32 cellular contexts compared by ENCODE assay signal in the genomic region with DNA sequence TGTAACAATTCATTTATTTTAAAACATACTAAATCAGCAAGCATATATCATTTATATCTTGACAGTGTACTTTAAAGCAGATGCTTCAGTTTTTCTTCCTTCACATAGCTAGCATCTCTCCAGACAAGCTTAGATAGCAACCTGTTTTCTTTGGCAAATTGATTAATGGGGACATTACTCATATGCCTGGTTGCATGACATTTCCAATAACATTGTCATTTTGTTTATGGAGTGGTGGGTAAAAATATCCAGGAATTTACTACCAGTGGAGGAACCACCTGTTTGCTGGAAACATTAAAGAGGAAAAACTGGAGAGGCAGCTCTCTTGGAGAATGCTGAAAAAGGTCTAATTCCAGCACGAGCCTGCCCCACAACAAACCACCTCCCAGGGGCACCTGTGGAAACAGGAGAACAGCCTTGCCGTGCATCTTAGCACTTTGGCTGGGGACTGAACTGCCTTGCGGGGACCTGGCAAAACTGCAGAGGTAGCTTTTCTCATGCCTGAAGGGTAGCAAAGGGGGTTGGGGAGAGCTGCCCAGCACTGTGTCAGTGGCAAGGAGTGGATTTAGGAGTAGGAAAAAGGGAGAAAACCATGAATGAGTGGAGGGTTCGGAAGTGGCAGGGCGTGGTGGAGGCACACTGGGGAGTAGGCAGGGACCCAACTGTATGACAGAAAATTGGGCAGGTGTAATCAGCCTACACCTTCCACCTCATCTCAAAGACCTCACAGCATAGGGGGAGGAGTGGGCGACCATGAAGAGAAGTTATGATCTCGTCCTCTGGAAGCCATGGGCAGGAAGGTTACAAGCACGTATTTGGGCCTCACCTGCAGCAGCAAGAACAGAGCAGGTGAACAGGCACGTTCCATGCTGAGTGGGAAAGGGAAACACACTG. TPM values are rescaled to one million over a fixed set of nuclear protein-coding genes. Genes with fewer than 3 reads are reported as not detected.
A peak's percentile ranks its signal among the peaks of the same experiment; 100 is the strongest.
DNase-seq lines count a peak whose midpoint lies in the region; ATAC-seq and TF ChIP-seq lines count a peak whose summit lies in the region.
"Had no signal": no experiment of that assay in that cellular context is flagged by ENCODE, and none has a peak within 500 bp of the region (broad histone marks: within the 10 kb centered on the region; RNA-seq: fewer than 3 reads in every experiment).

No MANE protein-coding gene starts in this region.

- H3K27ac ChIP-seq in PC-9 = peak overlapping the region; percentile 46
- H3K27ac ChIP-seq in neuronal stem cell (replicated peaks; ENCODE audit: low read length) = no peak overlapping the region
- H3K27ac ChIP-seq in transverse colon = no peak overlapping the region
- H3K27ac ChIP-seq: foreskin keratinocyte, ovary, WERI-Rb-1 had no signal

- H3K4me1 Mint-ChIP-seq in dendritic cell treated with granulocyte-macrophage colony-stimulating factor and Interleukin-4, amounts not matched to agents 40 ng/mL and 50 ng/mL, for 4 days (ENCODE audit: low read depth) = peaks cover 24% of the 10 kb centered on the region
- H3K4me1 Mint-ChIP-seq: activated CD4-positive, alpha-beta T cell treated with anti-CD3 and anti-CD28 coated beads, Interleukin-2, amount 10 ng/mL, durations not matched to agents 7 days and 5 days; activated naive CD8-positive, alpha-beta T cell treated with anti-CD3 and anti-CD28 coated beads for 36 hours; endodermal cell; IgD-negative memory B cell had no signal

- no CpG with 5 or more reads among the region's 9 CpGs for WGBS in neuronal stem cell (ENCODE audit: extremely low coverage in 2 of 2, insufficient read length in 2 of 2, insufficient replicate concordance in 1 of 2), 2 donors
- 71 to 72% methylated on average over 2 to 9 of the region's 9 CpGs for WGBS in transverse colon (ENCODE audit: low coverage in 1 of 2), 2 donors

- no peak overlapping the region for H4K8ac ChIP-seq in neuronal stem cell (ENCODE audit: low read depth, low read length)

- H3F3A ChIP-seq in PC-9 (ENCODE audit: insufficient read depth, low read depth) = peaks cover 20% of the 10 kb centered on the region

- H3K27me3 ChIP-seq in PC-9 (ENCODE audit: insufficient read depth, low read depth) = no peaks in the 10 kb centered on the region
- H3K27me3 ChIP-seq in neuronal stem cell (ENCODE audit: control insufficient read depth in 3 of 3, insufficient read depth in 3 of 3, low read depth in 1 of 3, low read length in 3 of 3) = peaks cover 0 to 3% (median 0%) of the 10 kb centered on the region in 3 experiments
- no peaks in the 10 kb centered on the region for H3K27me3 ChIP-seq in transverse colon
- H3K27me3 ChIP-seq: foreskin keratinocyte, ovary had no signal

- H3K18ac ChIP-seq in neuronal stem cell (ENCODE audit: low read length) = no peak overlapping the region

- no peaks in the 10 kb centered on the region for H3K79me1 ChIP-seq in neuronal stem cell (ENCODE audit: low read depth, low read length)

- H3K9ac ChIP-seq in neuronal stem cell (ENCODE audit: low read depth, low read length, poor library complexity) = no peak overlapping the region

- no peak overlapping the region for H2BK5ac ChIP-seq in neuronal stem cell (ENCODE audit: low read length)

- H3K4me3 ChIP-seq in PC-9 (no peak overlapping the region), neuronal stem cell (ENCODE audit: low read length in 2 of 2) (peak overlapping the region in 1 of 2 donors; percentile 22), transverse colon (no peak overlapping the region)
- H3K4me3 ChIP-seq: GM12878, heart right ventricle, ovary, skin epidermis had no signal

- H3K36me3 Mint-ChIP-seq in dendritic cell treated with granulocyte-macrophage colony-stimulating factor and Interleukin-4, amounts not matched to agents 40 ng/mL and 50 ng/mL, for 4 days (ENCODE audit: low read depth) = no peaks in the 10 kb centered on the region
- H3K36me3 Mint-ChIP-seq: activated naive CD8-positive, alpha-beta T cell treated with anti-CD3 and anti-CD28 coated beads for 36 hours; CD8-positive, alpha-beta T cell; IgD-negative memory B cell had no signal

- H3K9me2 ChIP-seq in PC-9 (ENCODE audit: insufficient read depth) = no peaks in the 10 kb centered on the region

- CTCF ChIA-PET in PC-9 (lab: Charles Lee) = no interaction called here

- no peak overlapping the region for H2AK5ac ChIP-seq in neuronal stem cell (ENCODE audit: low read depth, low read length)

- H3K9me3 ChIP-seq in PC-9 (ENCODE audit: insufficient read depth, low read depth) (no peaks in the 10 kb centered on the region), neuronal stem cell (replicated peaks in 1 of 2; ENCODE audit: control insufficient read depth in 2 of 2, insufficient read depth in 1 of 2, low read depth in 1 of 2, low read length in 2 of 2) (no peaks in the 10 kb centered on the region), transverse colon (no peaks in the 10 kb centered on the region)
- H3K9me3 ChIP-seq: ovary had no signal

- no peak for TF ChIP-seq POLR2A in transverse colon (IDR thresholded peaks at IDR 0.05)

- H2BK120ac ChIP-seq in neuronal stem cell (ENCODE audit: low read depth, low read length) = no peak overlapping the region

- peaks cover 22% of the 10 kb centered on the region for H3K4me1 ChIP-seq in PC-9 (replicated peaks; ENCODE audit: insufficient read depth)
- H3K4me1 ChIP-seq in neuronal stem cell (ENCODE audit: control insufficient read depth in 2 of 2, insufficient read depth in 1 of 2, low read depth in 1 of 2, low read length in 2 of 2) = peaks cover 0 to 1% of the 10 kb centered on the region in 2 donors
- peaks cover 0 to 4% (median 1%) of the 10 kb centered on the region in 4 donors for H3K4me1 ChIP-seq in transverse colon

- H2BK12ac ChIP-seq in neuronal stem cell (ENCODE audit: low read length) = no peak overlapping the region

- no TSS peak for BruUV-seq in PC-9 (replicated peaks; lab: Mats Ljungman, UMichigan)

- intact Hi-C loops in PC-9 (cut with micrococcal nuclease; ENCODE audit: unreplicated experiment) = no loop called here
- intact Hi-C loops in dendritic cell treated with granulocyte-macrophage colony-stimulating factor and Interleukin-4, amounts not matched to agents 40 ng/mL and 50 ng/mL, for 4 days (cut with micrococcal nuclease) = loop anchor here (2.0 kb wide), 1 partner anchor 17 kb away; no protein-coding TSS in a partner anchor
- intact Hi-C loops in transverse colon (cut with DNase I; ENCODE audit: low total_unique reads) = no loop called here

- TF ChIP-seq EP300 in transverse colon (IDR thresholded peaks at IDR 0.05; ENCODE audit: low read depth) = no peak

- no peak overlapping the region for H4K91ac ChIP-seq in neuronal stem cell (ENCODE audit: low read depth, low read length, poor library complexity)

- ATAC-seq in GM19328 (IDR thresholded peaks at IDR 0.05; ENCODE audit: unreplicated experiment) = no peak
- ATAC-seq: CD8-positive, alpha-beta T cell; esophagus mucosa; foreskin keratinocyte; GM12878; HCT116 had no signal

- H3K4ac ChIP-seq in neuronal stem cell (ENCODE audit: low read length) = no peak overlapping the region

- POLR2A ChIA-PET in PC-9 (lab: Charles Lee; ENCODE audit: unreplicated experiment) = interaction anchor here (0.6 kb wide), 1 partner anchor 234 kb away, joined by 3 read pairs; no protein-coding TSS in a partner anchor

- no peak overlapping the region for H2BK15ac ChIP-seq in neuronal stem cell (ENCODE audit: low read length)

- peaks cover 6% of the 10 kb centered on the region for H3K27me3 Mint-ChIP-seq in dendritic cell treated with granulocyte-macrophage colony-stimulating factor and Interleukin-4, amounts not matched to agents 40 ng/mL and 50 ng/mL, for 4 days
- H3K27me3 Mint-ChIP-seq: activated CD4-positive, alpha-beta T cell treated with anti-CD3 and anti-CD28 coated beads, Interleukin-2, amount 10 ng/mL, durations not matched to agents 7 days and 5 days; activated naive CD8-positive, alpha-beta T cell treated with anti-CD3 and anti-CD28 coated beads for 36 hours; IgD-negative memory B cell had no signal

- no peaks in the 10 kb centered on the region for H3K36me3 ChIP-seq in PC-9 (ENCODE audit: low read depth)
- H3K36me3 ChIP-seq in neuronal stem cell (replicated peaks in 1 of 2; ENCODE audit: control insufficient read depth in 2 of 2, insufficient read depth in 2 of 2, low read length in 2 of 2) = no peaks in the 10 kb centered on the region
- H3K36me3 ChIP-seq in transverse colon = no peaks in the 10 kb centered on the region
- H3K36me3 ChIP-seq: heart right ventricle, ovary, WERI-Rb-1 had no signal

- H4K20me1 ChIP-seq in PC-9 (ENCODE audit: insufficient read depth) = no peaks in the 10 kb centered on the region

- H3K14ac ChIP-seq in neuronal stem cell (ENCODE audit: low read length) = no peak overlapping the region

- H3K4me2 ChIP-seq in PC-9 = peak overlapping the region; percentile 42
- no peak overlapping the region for H3K4me2 ChIP-seq in neuronal stem cell (ENCODE audit: insufficient read depth, low read length, poor library complexity, severe bottlenecking)

- H3K9me3 Mint-ChIP-seq in dendritic cell treated with granulocyte-macrophage colony-stimulating factor and Interleukin-4, amounts not matched to agents 40 ng/mL and 50 ng/mL, for 4 days = no peaks in the 10 kb centered on the region
- H3K9me3 Mint-ChIP-seq: activated CD4-positive, alpha-beta T cell treated with anti-CD3 and anti-CD28 coated beads, Interleukin-2, amount 10 ng/mL, durations not matched to agents 7 days and 5 days; activated naive CD8-positive, alpha-beta T cell treated with anti-CD3 and anti-CD28 coated beads for 36 hours; CD8-positive, alpha-beta T cell; endodermal cell; IgD-negative memory B cell; nephron progenitor cell had no signal

- no peak overlapping the region for H3K4me3 Mint-ChIP-seq in dendritic cell treated with granulocyte-macrophage colony-stimulating factor and Interleukin-4, amounts not matched to agents 40 ng/mL and 50 ng/mL, for 4 days
- H3K4me3 Mint-ChIP-seq: activated CD4-positive, alpha-beta T cell treated with anti-CD3 and anti-CD28 coated beads, Interleukin-2, amount 10 ng/mL, durations not matched to agents 7 days and 5 days; activated naive CD8-positive, alpha-beta T cell treated with anti-CD3 and anti-CD28 coated beads for 36 hours; CD8-positive, alpha-beta T cell; endodermal cell; nephron progenitor cell had no signal

- no peaks in the 10 kb centered on the region for H3K79me2 ChIP-seq in PC-9 (ENCODE audit: low read depth)

- no peak for TF ChIP-seq CTCF in PC-9 (conservative IDR thresholded peaks at IDR 0.05)
- no peak for TF ChIP-seq CTCF in transverse colon (IDR thresholded peaks at IDR 0.05)

- peak overlapping the region; percentile 48 for H3K27ac Mint-ChIP-seq in dendritic cell treated with granulocyte-macrophage colony-stimulating factor and Interleukin-4, amounts not matched to agents 40 ng/mL and 50 ng/mL, for 4 days
- H3K27ac Mint-ChIP-seq: activated CD4-positive, alpha-beta T cell treated with anti-CD3 and anti-CD28 coated beads, Interleukin-2, amount 10 ng/mL, durations not matched to agents 7 days and 5 days; activated naive CD8-positive, alpha-beta T cell treated with anti-CD3 and anti-CD28 coated beads for 36 hours; CD8-positive, alpha-beta T cell; endodermal cell; nephron progenitor cell had no signal

- DNase-seq in EH (ENCODE audit: low read depth) (peak; percentile 11), PC-9 (peak; percentile 33 to 80), neuronal stem cell (ENCODE audit: low spot score) (no peak), NCI-H128 (lab: John Stamatoyannopoulos, UW; ENCODE audit: unreplicated experiment) (no peak), transverse colon (no peak)
- DNase-seq in activated CD4-positive, alpha-beta T cell treated with anti-CD3 and anti-CD28 coated beads, Interleukin-2, amount 50 U/mL, for 4 hours = no peak
- DNase-seq: activated CD4-positive, alpha-beta T cell treated with anti-CD3 and anti-CD28 coated beads, Interleukin-2, amount 10 ng/mL, durations not matched to agents 7 days and 5 days; activated effector memory CD4-positive, alpha-beta T cell treated with anti-CD3 and anti-CD28 coated beads, Interleukin-2, amount 50 U/mL, for 16 hours; activated naive CD8-positive, alpha-beta T cell treated with anti-CD3 and anti-CD28 coated beads for 36 hours; activated T-cell treated with anti-CD3 and anti-CD28 coated beads, Interleukin-2, amount 50 U/mL, for 1 hour; CD8-positive, alpha-beta T cell; cortex of kidney; foreskin keratinocyte; left colon; mammary epithelial cell; NCI-H146; NCI-H446; NCI-H774; nephron progenitor cell; stimulated activated naive CD4-positive, alpha-beta T cell; T-helper 9 cell; WERI-Rb-1 had no signal

- H3K23ac ChIP-seq in neuronal stem cell (ENCODE audit: low read depth, low read length, poor library complexity) = no peak overlapping the region

- in situ Hi-C loops in transverse colon (cut with MboI; ENCODE audit: low pct_ligation_motif_present in 1 of 4, low pct_unique_long_range_greater_than_20kb in 1 of 4, low sequenced_read_pairs in 3 of 4) = no loop called here

- 0 out of 2 replicates have a peak overlapping the region, but pooled peaks have one; percentile 55 for H2AFZ ChIP-seq in PC-9
- peak overlapping the region; percentile 78 for H2AFZ ChIP-seq in neuronal stem cell (ENCODE audit: low read length)

RNA-seq across cellular contexts. Expression of a gene that starts 11.7 kb away (rescaled TPM):
- total RNA-seq in PC-9 (2021) (26.6 and 30.3 TPM in 2 replicates), transverse colon (10 to 100 TPM; 11.2 to 42.7 (median 26.4) TPM)
- 19.1 TPM for polyA plus RNA-seq in neuronal stem cell (2013, experiment 1 of 2)
- 18.8 TPM for polyA plus RNA-seq in neuronal stem cell (2013, experiment 2 of 2)

RNA-seq across cellular contexts. Expression of a gene that starts 37.3 kb away (rescaled TPM):
- 23.6 and 24.8 TPM in 2 replicates for total RNA-seq in PC-9 (2021)
- 16.5 TPM for polyA plus RNA-seq in neuronal stem cell (2013, experiment 1 of 2)
- 16.2 TPM for polyA plus RNA-seq in neuronal stem cell (2013, experiment 2 of 2)
- 10 to 100 TPM; 16.1 to 47.0 (median 40.0) TPM for total RNA-seq in transverse colon

Comparison
In these comparisons a context has a peak if more than half of its experiments do, and no peak if none do; other contexts are left out.
1. DNase-seq: peak in EH (single experiment) and PC-9 (2 of 2); none in neuronal stem cell (single experiment), NCI-H128 (single experiment), transverse colon (single experiment) and activated CD4-positive, alpha-beta T cell treated with anti-CD3 and anti-CD28 coated beads, Interleukin-2, amount 50 U/mL, for 4 hours (0 of 2).